Comparison of ENCODE assay signal across 23 cellular contexts in the genomic region with DNA sequence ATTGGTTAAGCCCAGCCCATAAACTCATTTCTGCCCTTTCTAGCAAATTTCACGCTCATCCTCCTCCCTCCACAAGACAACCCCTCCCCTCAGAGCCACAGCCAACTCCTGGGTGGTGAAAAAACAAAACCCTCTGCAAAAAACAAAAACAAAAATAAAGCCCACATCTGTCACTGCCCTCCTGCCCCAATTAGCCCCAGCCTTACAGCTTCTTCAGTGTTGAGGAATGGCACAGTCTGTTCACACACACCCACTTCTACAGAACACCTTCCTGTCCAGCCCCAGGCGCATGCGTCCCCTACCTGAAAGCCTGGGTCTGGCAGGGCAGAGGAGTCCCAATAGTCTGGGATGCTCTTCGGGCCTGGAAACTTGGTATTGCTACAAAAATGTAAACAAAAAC. TPM values are rescaled to one million over a fixed set of nuclear protein-coding genes. Genes with fewer than 3 reads are reported as not detected.
A peak's percentile ranks its signal among the peaks of the same experiment; 100 is the strongest.
DNase-seq lines count a peak whose midpoint lies in the region; ATAC-seq lines count a peak whose summit lies in the region.
"Had no signal": no experiment of that assay in that cellular context is flagged by ENCODE, and none has a peak within 500 bp of the region (broad histone marks: within the 10 kb centered on the region; RNA-seq: fewer than 3 reads in every experiment).

No MANE protein-coding gene starts in this region.

- DNase-seq in activated CD8-positive, alpha-beta memory T cell treated with anti-CD3 and anti-CD28 coated beads, Interleukin-2, amount 10 ng/mL, durations not matched to agents 7 days and 5 days, result no peak
- DNase-seq in activated CD8-positive, alpha-beta memory T cell treated with anti-CD3 and anti-CD28 coated beads, Interleukin-2, amount 50 U/mL, for 48 hours, result no peak
- no peak for DNase-seq in CD4-positive, CD25-positive, alpha-beta regulatory T cell
- no peak for DNase-seq in T-helper 17 cell
- DNase-seq in stimulated activated effector memory CD8-positive, alpha-beta T cell treated with anti-CD3 and anti-CD28 coated beads, Interleukin-12 subunit alpha, Interleukin-12 subunit beta, amount 100 ng/mL, for 72 hours (ENCODE audit: low spot score in 2 of 2), result no peak
- DNase-seq in stimulated activated CD4-positive, alpha-beta T cell treated with anti-CD3 and anti-CD28 coated beads, Interleukin-12 subunit alpha, Interleukin-12 subunit beta, amount 100 ng/mL, for 4 hours, result no peak
- DNase-seq: 8988T; ACHN; COR-L47; DMS53; H9; Karpas-422; MV-4-11; NCI-H1105; NCI-H1436 treated with DMSO at 0.1 percent for 48 hours; NCI-H187 treated with DMSO at 0.1 percent for 48 hours; NCI-H446; NCI-H526; NCI-H82; NK-92 treated with Interleukin-12 subunit alpha and Interleukin-12 subunit beta, amount 100 ng/mL, for 24 hours; PC-3 had no signal

- CTCF ChIA-PET in activated CD8-positive, alpha-beta memory T cell treated with anti-CD3 and anti-CD28 coated beads, Interleukin-2, amount 10 ng/mL, durations not matched to agents 7 days and 5 days (lab: Charles Lee), result no interaction called here

- no peak overlapping the region for H3K4me3 ChIP-seq in CD4-positive, CD25-positive, alpha-beta regulatory T cell (ENCODE audit: low read depth, low read length)
- H3K4me3 ChIP-seq: GM23338 had no signal

- H3K9me3 Mint-ChIP-seq in activated CD8-positive, alpha-beta memory T cell treated with anti-CD3 and anti-CD28 coated beads, Interleukin-2, amount 10 ng/mL, durations not matched to agents 7 days and 5 days (ENCODE audit: low read depth), result no peaks in the 10 kb centered on the region
- H3K9me3 Mint-ChIP-seq in CD4-positive, CD25-positive, alpha-beta regulatory T cell, result no peaks in the 10 kb centered on the region
- H3K9me3 Mint-ChIP-seq in stimulated activated effector memory CD8-positive, alpha-beta T cell treated with anti-CD3 and anti-CD28 coated beads, Interleukin-12 subunit alpha, Interleukin-12 subunit beta, amount 100 ng/mL, for 72 hours, result no peaks in the 10 kb centered on the region
- H3K9me3 Mint-ChIP-seq: GM23338, H9 had no signal

- no peak overlapping the region for H3K4me3 Mint-ChIP-seq in activated CD8-positive, alpha-beta memory T cell treated with anti-CD3 and anti-CD28 coated beads, Interleukin-2, amount 10 ng/mL, durations not matched to agents 7 days and 5 days
- H3K4me3 Mint-ChIP-seq in CD4-positive, CD25-positive, alpha-beta regulatory T cell, result no peak overlapping the region
- H3K4me3 Mint-ChIP-seq in T-helper 17 cell, result no peak overlapping the region
- H3K4me3 Mint-ChIP-seq in stimulated activated effector memory CD8-positive, alpha-beta T cell treated with anti-CD3 and anti-CD28 coated beads, Interleukin-12 subunit alpha, Interleukin-12 subunit beta, amount 100 ng/mL, for 72 hours, result no peak overlapping the region
- H3K4me3 Mint-ChIP-seq: GM23338, H9 had no signal

- H3K27ac ChIP-seq in CD4-positive, CD25-positive, alpha-beta regulatory T cell (ENCODE audit: insufficient read depth, low read length, poor library complexity, severe bottlenecking), result no peak overlapping the region

- no peak for ATAC-seq in activated CD8-positive, alpha-beta memory T cell treated with anti-CD3 and anti-CD28 coated beads, Interleukin-2, amount 10 ng/mL, durations not matched to agents 7 days and 5 days
- ATAC-seq in CD4-positive, CD25-positive, alpha-beta regulatory T cell (ENCODE audit: low read depth in 2 of 2), result no peak
- ATAC-seq in T-helper 17 cell (no peak), GM21423 (IDR thresholded peaks at IDR 0.05; ENCODE audit: unreplicated experiment) (no peak)
- no peak for ATAC-seq in stimulated activated effector memory CD8-positive, alpha-beta T cell treated with anti-CD3 and anti-CD28 coated beads, Interleukin-12 subunit alpha, Interleukin-12 subunit beta, amount 100 ng/mL, for 72 hours
- ATAC-seq: GM23338, PC-3 had no signal

- peaks cover 11% of the 10 kb centered on the region for H3K4me1 Mint-ChIP-seq in activated CD8-positive, alpha-beta memory T cell treated with anti-CD3 and anti-CD28 coated beads, Interleukin-2, amount 10 ng/mL, durations not matched to agents 7 days and 5 days
- H3K4me1 Mint-ChIP-seq in CD4-positive, CD25-positive, alpha-beta regulatory T cell, result peaks cover 2 to 9% (median 8%) of the 10 kb centered on the region in 4 donors
- H3K4me1 Mint-ChIP-seq in T-helper 17 cell, result peaks cover 18% of the 10 kb centered on the region
- H3K4me1 Mint-ChIP-seq in stimulated activated effector memory CD8-positive, alpha-beta T cell treated with anti-CD3 and anti-CD28 coated beads, Interleukin-12 subunit alpha, Interleukin-12 subunit beta, amount 100 ng/mL, for 72 hours, result peaks cover 6% of the 10 kb centered on the region
- H3K4me1 Mint-ChIP-seq: GM23338, H9 had no signal

- H3K27me3 Mint-ChIP-seq in activated CD8-positive, alpha-beta memory T cell treated with anti-CD3 and anti-CD28 coated beads, Interleukin-2, amount 10 ng/mL, durations not matched to agents 7 days and 5 days, result no peaks in the 10 kb centered on the region
- no peaks in the 10 kb centered on the region for H3K27me3 Mint-ChIP-seq in CD4-positive, CD25-positive, alpha-beta regulatory T cell
- H3K27me3 Mint-ChIP-seq in T-helper 17 cell, result no peaks in the 10 kb centered on the region

- no peaks in the 10 kb centered on the region for H3K27me3 ChIP-seq in CD4-positive, CD25-positive, alpha-beta regulatory T cell (ENCODE audit: control insufficient read depth, insufficient read depth, low read length)

- H3K4me1 ChIP-seq in CD4-positive, CD25-positive, alpha-beta regulatory T cell (ENCODE audit: control insufficient read depth, insufficient read depth, low read length, poor library complexity, severe bottlenecking), result no peaks in the 10 kb centered on the region

- no peaks in the 10 kb centered on the region for H3K9me3 ChIP-seq in CD4-positive, CD25-positive, alpha-beta regulatory T cell (ENCODE audit: control insufficient read depth in 2 of 2, low read length in 2 of 2)
- no peaks in the 10 kb centered on the region for H3K9me3 ChIP-seq in T-helper 17 cell (ENCODE audit: control insufficient read depth, low read length, poor library complexity, severe bottlenecking)

- peak overlapping the region; percentile 3 for H3K27ac Mint-ChIP-seq in activated CD8-positive, alpha-beta memory T cell treated with anti-CD3 and anti-CD28 coated beads, Interleukin-2, amount 10 ng/mL, durations not matched to agents 7 days and 5 days
- peak overlapping the region in 2 of 3 donors; percentile 72 to 91 for H3K27ac Mint-ChIP-seq in CD4-positive, CD25-positive, alpha-beta regulatory T cell
- peak overlapping the region; percentile 91 for H3K27ac Mint-ChIP-seq in T-helper 17 cell
- peak overlapping the region; percentile 15 for H3K27ac Mint-ChIP-seq in stimulated activated effector memory CD8-positive, alpha-beta T cell treated with anti-CD3 and anti-CD28 coated beads, Interleukin-12 subunit alpha, Interleukin-12 subunit beta, amount 100 ng/mL, for 72 hours
- H3K27ac Mint-ChIP-seq: GM23338 had no signal

- peaks cover 63% of the 10 kb centered on the region for H3K36me3 ChIP-seq in CD4-positive, CD25-positive, alpha-beta regulatory T cell (ENCODE audit: control insufficient read depth, insufficient read depth, low read length)

- peaks cover 58% of the 10 kb centered on the region for H3K36me3 Mint-ChIP-seq in activated CD8-positive, alpha-beta memory T cell treated with anti-CD3 and anti-CD28 coated beads, Interleukin-2, amount 10 ng/mL, durations not matched to agents 7 days and 5 days
- H3K36me3 Mint-ChIP-seq in CD4-positive, CD25-positive, alpha-beta regulatory T cell, result peaks cover 54% of the 10 kb centered on the region
- H3K36me3 Mint-ChIP-seq in T-helper 17 cell (ENCODE audit: low read depth), result peaks cover 8% of the 10 kb centered on the region
- H3K36me3 Mint-ChIP-seq in stimulated activated effector memory CD8-positive, alpha-beta T cell treated with anti-CD3 and anti-CD28 coated beads, Interleukin-12 subunit alpha, Interleukin-12 subunit beta, amount 100 ng/mL, for 72 hours, result peaks cover 77% of the 10 kb centered on the region

RNA-seq across cellular contexts. Expression of a gene that starts 34.4 kb away (rescaled TPM):
- 100 to 1,000 TPM; 104 to 215 TPM for total RNA-seq in activated CD8-positive, alpha-beta memory T cell treated with anti-CD3 and anti-CD28 coated beads, Interleukin-2, amount 10 ng/mL, durations not matched to agents 7 days and 5 days
- total RNA-seq in CD4-positive, CD25-positive, alpha-beta regulatory T cell, result 258 TPM
- 10 to 100 TPM; 30.1 to 69.1 (median 48.9) TPM for polyA plus RNA-seq in CD4-positive, CD25-positive, alpha-beta regulatory T cell
- total RNA-seq in T-helper 17 cell, result 100 to 1,000 TPM; 134 to 138 TPM

Comparison
In these comparisons a context has a peak if more than half of its experiments do, and no peak if none do; other contexts are left out.
1. H3K27ac Mint-ChIP-seq: peak in every context shown above with its lines; median percentile 91 in T-helper 17 cell; 82 in CD4-positive, CD25-positive, alpha-beta regulatory T cell; 15 in stimulated activated effector memory CD8-positive, alpha-beta T cell treated with anti-CD3 and anti-CD28 coated beads, Interleukin-12 subunit alpha, Interleukin-12 subunit beta, amount 100 ng/mL, for 72 hours; 3 in activated CD8-positive, alpha-beta memory T cell treated with anti-CD3 and anti-CD28 coated beads, Interleukin-2, amount 10 ng/mL, durations not matched to agents 7 days and 5 days.